33 cellular contexts compared by ENCODE assay signal in genomic region chr2:171819453-171819852, GRCh38.
A peak's percentile ranks its signal among the peaks of the same experiment; 100 is the strongest.
DNase-seq lines count a peak whose midpoint lies in the region; ATAC-seq, FAIRE-seq and TF ChIP-seq lines count a peak whose summit lies in the region.
"Had no signal": no experiment of that assay in that cellular context is flagged by ENCODE, and none has a peak within 500 bp of the region (broad histone marks: within the 10 kb centered on the region; RNA-seq: fewer than 3 reads in every experiment).

No MANE protein-coding gene starts in this region.

- H3K9me1 ChIP-seq in K562 (ENCODE audit: control insufficient read depth, insufficient read depth, low read length) = no peaks in the 10 kb centered on the region
- no peaks in the 10 kb centered on the region for H3K9me1 ChIP-seq in endothelial cell of umbilical vein (replicated peaks; ENCODE audit: control insufficient read depth, extremely low read depth, insufficient read depth, low read length)

- peaks cover 8% of the 10 kb centered on the region; the same call in 2 of the 3 replicates for H3K36me3 ChIP-seq in K562 (ENCODE audit: control insufficient read depth, insufficient read depth, low read length)
- H3K36me3 ChIP-seq in endothelial cell of umbilical vein (ENCODE audit: control insufficient read depth in 2 of 2, extremely low read depth in 1 of 2, insufficient read depth in 2 of 2, low read length in 2 of 2) = no peaks in the 10 kb centered on the region
- H3K36me3 ChIP-seq: BE2C had no signal

- H3K4me1 ChIP-seq in K562 (replicated peaks in 1 of 2; ENCODE audit: control insufficient read depth in 2 of 2, insufficient read depth in 2 of 2, low read length in 2 of 2) (no peaks in the 10 kb centered on the region), endothelial cell of umbilical vein (ENCODE audit: control insufficient read depth, extremely low read depth, insufficient read depth, low read length) (no peaks in the 10 kb centered on the region)
- H3K4me1 ChIP-seq: A549, BE2C, BLaER1, Caco-2 had no signal

- POLR2A ChIA-PET in K562 (lab: Yijun Ruan, JAX) = interaction anchor here (0.8 kb wide), 1 partner anchor 283 kb away, joined by 4 read pairs; no protein-coding TSS in a partner anchor
- POLR2A ChIA-PET in endothelial cell of umbilical vein (lab: Charles Lee) = no interaction called here
- POLR2A ChIA-PET in activated CD4-positive, alpha-beta T cell treated with anti-CD3 and anti-CD28 coated beads for 36 hours (lab: Charles Lee) = no interaction called here

- H3K9me3 ChIP-seq in K562 (replicated peaks; ENCODE audit: control insufficient read depth, insufficient read depth, low read depth, low read length) = no peaks in the 10 kb centered on the region
- no peaks in the 10 kb centered on the region for H3K9me3 ChIP-seq in endothelial cell of umbilical vein (replicated peaks; ENCODE audit: control insufficient read depth, insufficient read depth, low read length)
- H3K9me3 ChIP-seq: A549; BE2C; BLaER1; BLaER1 treated with 17β-estradiol and CSF1 and Interleukin-3, amounts not matched to agents 10 nM and 100 nM; Caco-2 had no signal

- BruUV-seq in K562 (replicated peaks; lab: Mats Ljungman, UMichigan) = no TSS peak
- BruUV-seq in endothelial cell of umbilical vein (replicated peaks; lab: Mats Ljungman, UMichigan) = no TSS peak

- H3K36me3 Mint-ChIP-seq in activated CD4-positive, alpha-beta T cell treated with anti-CD3 and anti-CD28 coated beads for 36 hours (ENCODE audit: low read depth) = peaks cover 11% of the 10 kb centered on the region

- in situ Hi-C loops in K562 (cut with MboI) = loop anchor here (5.0 kb wide), 1 partner anchor 288 kb away; no protein-coding TSS in a partner anchor

- CTCF ChIA-PET in K562 (lab: Yijun Ruan, JAX; ENCODE audit: low intra/inter-chr PET ratio) (no interaction called here), endothelial cell of umbilical vein (lab: Charles Lee) (interaction anchor here (1.0 kb wide), 1 partner anchor 8 kb away, joined by 3 read pairs; no protein-coding TSS in a partner anchor)
- CTCF ChIA-PET in activated CD4-positive, alpha-beta T cell treated with anti-CD3 and anti-CD28 coated beads for 36 hours (lab: Charles Lee) = no interaction called here

- H3K4me3 ChIP-seq in K562 = no peak overlapping the region
- H3K4me3 ChIP-seq in endothelial cell of umbilical vein (replicated peaks in 1 of 3; ENCODE audit: insufficient read depth in 1 of 3, low read depth in 1 of 3, low read length in 3 of 3) = no peak overlapping the region
- H3K4me3 ChIP-seq: A549; BLaER1; BLaER1 treated with 17β-estradiol and CSF1 and Interleukin-3, amounts not matched to agents 10 nM and 100 nM had no signal

- H3K27ac Mint-ChIP-seq in activated CD4-positive, alpha-beta T cell treated with anti-CD3 and anti-CD28 coated beads for 36 hours = no peak overlapping the region
- H3K27ac Mint-ChIP-seq: B cell; CD14-positive monocyte; CD4-positive, alpha-beta T cell; CD8-positive, alpha-beta memory T cell; CD8-positive, alpha-beta T cell had no signal

- H3K27me3 ChIP-seq in K562 (ENCODE audit: control insufficient read depth in 2 of 2, insufficient read depth in 2 of 2, low read length in 2 of 2) (no peaks in the 10 kb centered on the region), endothelial cell of umbilical vein (ENCODE audit: control insufficient read depth in 2 of 2, insufficient read depth in 2 of 2, low read length in 2 of 2) (no peaks in the 10 kb centered on the region)
- H3K27me3 ChIP-seq: BE2C; BLaER1; BLaER1 treated with 17β-estradiol and CSF1 and Interleukin-3, amounts not matched to agents 10 nM and 100 nM had no signal

- TF ChIP-seq CTCF in K562 (IDR thresholded peaks at IDR 0.05 in 2 of 3, conservative IDR thresholded peaks at IDR 0.05 in 1 of 3; ENCODE audit: insufficient read depth in 2 of 3, low read depth in 1 of 3, low read length in 3 of 3) (no peak), endothelial cell of umbilical vein (IDR thresholded peaks at IDR 0.05; ENCODE audit: extremely low read depth in 1 of 2, insufficient read depth in 1 of 2, low read depth in 1 of 2, low read length in 2 of 2) (no peak)

- dilution Hi-C loops in endothelial cell of umbilical vein (cut with MboI; ENCODE audit: extremely low pct_ligation_motif_present, low sequenced_read_pairs) = no loop called here

- TF ChIP-seq POLR2A in K562 (conservative IDR thresholded peaks at IDR 0.05) (no peak), endothelial cell of umbilical vein (IDR thresholded peaks at IDR 0.05; ENCODE audit: low read depth, low read length) (no peak)

- WGBS in K562 (ENCODE audit: insufficient coverage, low coverage, missing lambda C conversion rate) = 81% methylated on average over 1 of the region's 1 CpG

- ATAC-seq in K562 = no peak
- ATAC-seq in activated CD4-positive, alpha-beta T cell treated with anti-CD3 and anti-CD28 coated beads for 36 hours = no peak
- ATAC-seq: A549; CD8-positive, alpha-beta T cell had no signal

- H3K4me1 Mint-ChIP-seq in activated CD4-positive, alpha-beta T cell treated with anti-CD3 and anti-CD28 coated beads for 36 hours = no peaks in the 10 kb centered on the region
- H3K4me1 Mint-ChIP-seq: B cell; CD4-positive, alpha-beta memory T cell; CD8-positive, alpha-beta memory T cell had no signal

- H2AFZ ChIP-seq in K562 (ENCODE audit: low read depth, low read length) = no peak overlapping the region
- H2AFZ ChIP-seq in endothelial cell of umbilical vein (ENCODE audit: low read depth, low read length) = no peak overlapping the region

- H3K4me3 Mint-ChIP-seq in activated CD4-positive, alpha-beta T cell treated with anti-CD3 and anti-CD28 coated beads for 36 hours = no peak overlapping the region
- H3K4me3 Mint-ChIP-seq: B cell; CD14-positive monocyte; CD4-positive, alpha-beta memory T cell; CD4-positive, alpha-beta T cell; CD4-positive, CD25-positive, alpha-beta regulatory T cell; CD8-positive, alpha-beta memory T cell; CD8-positive, alpha-beta T cell had no signal

- no peaks in the 10 kb centered on the region for H3K9me3 Mint-ChIP-seq in activated CD4-positive, alpha-beta T cell treated with anti-CD3 and anti-CD28 coated beads for 36 hours (ENCODE audit: low read depth)
- H3K9me3 Mint-ChIP-seq: CD14-positive monocyte; CD4-positive, alpha-beta memory T cell; CD4-positive, alpha-beta T cell; CD4-positive, CD25-positive, alpha-beta regulatory T cell; CD8-positive, alpha-beta memory T cell; CD8-positive, alpha-beta T cell had no signal

- no peaks in the 10 kb centered on the region for H3K79me2 ChIP-seq in K562 (ENCODE audit: control insufficient read depth, insufficient read depth, low read length)
- no peaks in the 10 kb centered on the region for H3K79me2 ChIP-seq in endothelial cell of umbilical vein (ENCODE audit: control insufficient read depth, insufficient read depth, low read length)

- H4K20me1 ChIP-seq in K562 (replicated peaks; ENCODE audit: control insufficient read depth, insufficient read depth, low read length) (no peaks in the 10 kb centered on the region), endothelial cell of umbilical vein (replicated peaks; ENCODE audit: control insufficient read depth, extremely low read depth, insufficient read depth, low read length) (no peaks in the 10 kb centered on the region)
- H4K20me1 ChIP-seq: BLaER1; BLaER1 treated with 17β-estradiol and CSF1 and Interleukin-3, amounts not matched to agents 10 nM and 100 nM had no signal

- H3K27ac ChIP-seq in K562 (ENCODE audit: extremely low read depth, low read depth, low read length) = no peak overlapping the region
- no peak overlapping the region for H3K27ac ChIP-seq in endothelial cell of umbilical vein (ENCODE audit: insufficient read depth, low read depth, low read length)
- H3K27ac ChIP-seq: 22Rv1; A549; BLaER1; BLaER1 treated with 17β-estradiol and CSF1 and Interleukin-3, amounts not matched to agents 10 nM and 100 nM; C4-2B had no signal

- intact Hi-C loops in K562 (cut with micrococcal nuclease) (loop anchor here (10.0 kb wide), 1 partner anchor 115 kb away; no protein-coding TSS in a partner anchor), endothelial cell of umbilical vein (cut with micrococcal nuclease) (no loop called here)
- intact Hi-C loops in activated CD4-positive, alpha-beta T cell treated with anti-CD3 and anti-CD28 coated beads for 36 hours (cut with DNase I, micrococcal nuclease) = no loop called here

- H3K27me3 Mint-ChIP-seq in activated CD4-positive, alpha-beta T cell treated with anti-CD3 and anti-CD28 coated beads for 36 hours = no peaks in the 10 kb centered on the region
- H3K27me3 Mint-ChIP-seq: B cell; CD4-positive, alpha-beta memory T cell; CD4-positive, alpha-beta T cell; CD4-positive, CD25-positive, alpha-beta regulatory T cell; CD8-positive, alpha-beta memory T cell had no signal

- no peak overlapping the region for H3K9ac ChIP-seq in K562 (ENCODE audit: insufficient read depth in 1 of 2, low read depth in 2 of 2, low read length in 2 of 2)
- no peak overlapping the region for H3K9ac ChIP-seq in endothelial cell of umbilical vein (replicated peaks; ENCODE audit: extremely low read depth, insufficient read depth, low read length)
- H3K9ac ChIP-seq: BLaER1; BLaER1 treated with 17β-estradiol and CSF1 and Interleukin-3, amounts not matched to agents 10 nM and 100 nM had no signal

- H3K4me2 ChIP-seq in K562 (ENCODE audit: insufficient read depth, low read length) (no peak overlapping the region), endothelial cell of umbilical vein (ENCODE audit: insufficient read depth, low read length) (no peak overlapping the region)
- H3K4me2 ChIP-seq: A549; BLaER1; BLaER1 treated with 17β-estradiol and CSF1 and Interleukin-3, amounts not matched to agents 10 nM and 100 nM had no signal

- no peak for TF ChIP-seq EP300 in K562 (IDR thresholded peaks at IDR 0.05; ENCODE audit: low read length)

- TF ChIP-seq RAD21 in K562 (CRISPR knock-in tag; conservative IDR thresholded peaks at IDR 0.05 in 1 of 2, IDR thresholded peaks at IDR 0.05 in 1 of 2) = no peak

- FAIRE-seq in K562 (lab: Jason Lieb, UNC) = no peak
- FAIRE-seq in endothelial cell of umbilical vein (lab: Jason Lieb, UNC) = peak; percentile 18
- FAIRE-seq in islet of Langerhans (lab: Jason Lieb, UNC) = peak; percentile 21
- FAIRE-seq: A549, D721Med had no signal

- DNase-seq in K562 (ENCODE audit: extremely low read depth in 1 of 4, low spot score in 3 of 4) (no peak), endothelial cell of umbilical vein (ENCODE audit: low read depth, low spot score) (no peak), germinal center (ENCODE audit: low spot score) (no peak), COR-L47 (lab: John Stamatoyannopoulos, UW) (no peak)
- no peak for DNase-seq in activated CD4-positive, alpha-beta T cell treated with anti-CD3 and anti-CD28 coated beads for 36 hours
- DNase-seq: 8988T; ACHN; AML-193; BE2C; C1 segment of cervical spinal cord; Caco-2; Calu3; CD4-positive, alpha-beta memory T cell; CD4-positive, alpha-beta T cell; CD4-positive, CD25-positive, alpha-beta regulatory T cell; CD8-positive, alpha-beta memory T cell; CD8-positive, alpha-beta T cell; DMS 273 treated with DMSO at 0.1 percent for 48 hours; DMS153; DMS53; DMS79; DMS79 treated with DMSO at 0.1 percent for 48 hours; DND-41; EL had no signal

TF ChIP-seq in K562, 482 proteins besides CTCF, POLR2A, EP300 and RAD21:
- TF ChIP-seq PRMT5 (CRISPR knock-in tag; IDR thresholded peaks at IDR 0.05) = no peak
- TF ChIP-seq DACH1 (IDR thresholded peaks at IDR 0.05; ENCODE audit: partially characterized antibody) = peak; percentile 92

TF ChIP-seq in endothelial cell of umbilical vein, 7 proteins besides CTCF, POLR2A, EP300 and RAD21 (continues in another document):
- no peak for TF ChIP-seq GATA2 (IDR thresholded peaks at IDR 0.05; ENCODE audit: insufficient read depth, insufficient read length, low read depth, low read length)
